ENCODE assay signal across 10 cellular contexts in genomic region chr2:84846041-84846663, GRCh38. TPM values are rescaled to one million over a fixed set of nuclear protein-coding genes. Genes with fewer than 3 reads are reported as not detected.
DNase-seq lines count a peak whose midpoint lies in the region; ATAC-seq lines count a peak whose summit lies in the region.
"Had no signal": no experiment of that assay in that cellular context is flagged by ENCODE, and none has a peak within 500 bp of the region (broad histone marks: within the 10 kb centered on the region; RNA-seq: fewer than 3 reads in every experiment).

No MANE protein-coding gene starts in this region.

- H3K27ac ChIP-seq in skin epidermis, result peak overlapping the region in 19 of 21 experiments; percentile 25 to 97 (median 75)
- H3K27ac ChIP-seq in mesendoderm (ENCODE audit: low read depth, low read length), result no peak overlapping the region
- H3K27ac ChIP-seq: foreskin keratinocyte, prostate gland had no signal

- peaks cover 2% of the 10 kb centered on the region for H3K9me3 Mint-ChIP-seq in activated CD4-positive, alpha-beta T cell treated with anti-CD3 and anti-CD28 coated beads for 36 hours (ENCODE audit: low read depth)
- no peaks in the 10 kb centered on the region for H3K9me3 Mint-ChIP-seq in T-helper 2 cell treated with Interferon-gamma antibody and Interleukin-4, amounts not matched to agents 5 μg/mL and 100 μg/mL, for 36 hours
- H3K9me3 Mint-ChIP-seq in dendritic cell treated with granulocyte-macrophage colony-stimulating factor and Interleukin-4, amounts not matched to agents 40 ng/mL and 50 ng/mL, for 4 days, result no peaks in the 10 kb centered on the region

- H3K36me3 ChIP-seq in mesendoderm (ENCODE audit: control insufficient read depth, insufficient read depth, low read length), result no peaks in the 10 kb centered on the region
- H3K36me3 ChIP-seq: prostate gland had no signal

- no peaks in the 10 kb centered on the region for H3K27me3 ChIP-seq in mesendoderm (ENCODE audit: insufficient read depth, low read length, poor library complexity)
- H3K27me3 ChIP-seq: foreskin keratinocyte had no signal

- H3K23ac ChIP-seq in mesendoderm (ENCODE audit: low read length), result no peak overlapping the region

- no peaks in the 10 kb centered on the region for H3K27me3 Mint-ChIP-seq in activated CD4-positive, alpha-beta T cell treated with anti-CD3 and anti-CD28 coated beads for 36 hours
- H3K27me3 Mint-ChIP-seq in T-helper 2 cell treated with Interferon-gamma antibody and Interleukin-4, amounts not matched to agents 5 μg/mL and 100 μg/mL, for 36 hours (ENCODE audit: low read depth), result no peaks in the 10 kb centered on the region
- no peaks in the 10 kb centered on the region for H3K27me3 Mint-ChIP-seq in dendritic cell treated with granulocyte-macrophage colony-stimulating factor and Interleukin-4, amounts not matched to agents 40 ng/mL and 50 ng/mL, for 4 days

- WGBS in mesendoderm (ENCODE audit: extremely low coverage, insufficient coverage, low lambda C conversion rate), result no CpG with 5 or more reads among the region's 5 CpGs

- H3K4ac ChIP-seq in mesendoderm (ENCODE audit: low read depth, low read length), result no peak overlapping the region

- peak overlapping the region; percentile 94 for H3K27ac Mint-ChIP-seq in activated CD4-positive, alpha-beta T cell treated with anti-CD3 and anti-CD28 coated beads for 36 hours
- peak overlapping the region; percentile 88 for H3K27ac Mint-ChIP-seq in T-helper 2 cell treated with Interferon-gamma antibody and Interleukin-4, amounts not matched to agents 5 μg/mL and 100 μg/mL, for 36 hours
- peak overlapping the region; percentile 56 for H3K27ac Mint-ChIP-seq in dendritic cell treated with granulocyte-macrophage colony-stimulating factor and Interleukin-4, amounts not matched to agents 40 ng/mL and 50 ng/mL, for 4 days

- no peak overlapping the region for H2BK5ac ChIP-seq in mesendoderm (ENCODE audit: low read length)

- H3K4me1 Mint-ChIP-seq in activated CD4-positive, alpha-beta T cell treated with anti-CD3 and anti-CD28 coated beads for 36 hours, result peaks cover 93% of the 10 kb centered on the region
- peaks cover 74% of the 10 kb centered on the region for H3K4me1 Mint-ChIP-seq in T-helper 2 cell treated with Interferon-gamma antibody and Interleukin-4, amounts not matched to agents 5 μg/mL and 100 μg/mL, for 36 hours (ENCODE audit: low read depth)
- peaks cover 31% of the 10 kb centered on the region for H3K4me1 Mint-ChIP-seq in dendritic cell treated with granulocyte-macrophage colony-stimulating factor and Interleukin-4, amounts not matched to agents 40 ng/mL and 50 ng/mL, for 4 days (ENCODE audit: low read depth)

- H3K4me3 Mint-ChIP-seq in activated CD4-positive, alpha-beta T cell treated with anti-CD3 and anti-CD28 coated beads for 36 hours, result peak overlapping the region; percentile 12
- H3K4me3 Mint-ChIP-seq in T-helper 2 cell treated with Interferon-gamma antibody and Interleukin-4, amounts not matched to agents 5 μg/mL and 100 μg/mL, for 36 hours, result peak overlapping the region; percentile 61
- H3K4me3 Mint-ChIP-seq in dendritic cell treated with granulocyte-macrophage colony-stimulating factor and Interleukin-4, amounts not matched to agents 40 ng/mL and 50 ng/mL, for 4 days, result no peak overlapping the region

- CTCF ChIA-PET in activated CD4-positive, alpha-beta T cell treated with anti-CD3 and anti-CD28 coated beads for 36 hours (lab: Charles Lee), result interaction anchor here (0.7 to 1.7 kb wide), 10 partner anchors 8 to 937 kb away, joined by 3 to 7 read pairs (median 3); no protein-coding TSS in a partner anchor

- no peak overlapping the region for H3K4me2 ChIP-seq in mesendoderm (ENCODE audit: low read length)

- POLR2A ChIA-PET in activated CD4-positive, alpha-beta T cell treated with anti-CD3 and anti-CD28 coated beads for 36 hours (lab: Charles Lee), result interaction anchor here (0.6 to 1.7 kb wide), 4 partner anchors 11 to 92 kb away, joined by 4 to 8 read pairs (median 4); no protein-coding TSS in a partner anchor

- H2AK5ac ChIP-seq in mesendoderm (ENCODE audit: low read length), result no peak overlapping the region

- H2BK120ac ChIP-seq in mesendoderm (ENCODE audit: low read depth, low read length), result no peak overlapping the region

- DNase-seq in activated CD4-positive, alpha-beta T cell treated with anti-CD3 and anti-CD28 coated beads for 36 hours, result peak; percentile 47
- DNase-seq in activated CD4-positive, alpha-beta T cell treated with anti-CD3 and anti-CD28 coated beads for 48 hours, result no peak
- DNase-seq in T-helper 2 cell treated with Interferon-gamma antibody and Interleukin-4, amounts not matched to agents 5 μg/mL and 100 μg/mL, for 36 hours (ENCODE audit: low spot score), result peak; percentile 23
- no peak for DNase-seq in mesendoderm
- DNase-seq in UCSD-AML1 (lab: John Stamatoyannopoulos, UW; ENCODE audit: unreplicated experiment), result no peak
- DNase-seq: foreskin keratinocyte had no signal

- no peak overlapping the region for H2BK15ac ChIP-seq in mesendoderm (replicated peaks; ENCODE audit: low read depth)

- peaks cover 21% of the 10 kb centered on the region for H3K36me3 Mint-ChIP-seq in activated CD4-positive, alpha-beta T cell treated with anti-CD3 and anti-CD28 coated beads for 36 hours (ENCODE audit: low read depth)
- peaks cover 50% of the 10 kb centered on the region for H3K36me3 Mint-ChIP-seq in T-helper 2 cell treated with Interferon-gamma antibody and Interleukin-4, amounts not matched to agents 5 μg/mL and 100 μg/mL, for 36 hours (ENCODE audit: low read depth)
- no peaks in the 10 kb centered on the region for H3K36me3 Mint-ChIP-seq in dendritic cell treated with granulocyte-macrophage colony-stimulating factor and Interleukin-4, amounts not matched to agents 40 ng/mL and 50 ng/mL, for 4 days (ENCODE audit: low read depth)

- intact Hi-C loops in activated CD4-positive, alpha-beta T cell treated with anti-CD3 and anti-CD28 coated beads for 36 hours (cut with DNase I, micrococcal nuclease), result loop anchor here (2.0 to 5.0 kb wide), 3 partner anchors 35 to 64 kb away; partner anchors contain the start of gene TRABD2A (in 2 of the 2)
- intact Hi-C loops in dendritic cell treated with granulocyte-macrophage colony-stimulating factor and Interleukin-4, amounts not matched to agents 40 ng/mL and 50 ng/mL, for 4 days (cut with micrococcal nuclease), result loop anchor here (10.0 kb wide), 1 partner anchor 61 kb away; no protein-coding TSS in a partner anchor

- H4K8ac ChIP-seq in mesendoderm (ENCODE audit: low read depth, low read length), result no peak overlapping the region

- no peaks in the 10 kb centered on the region for H3K79me2 ChIP-seq in mesendoderm (ENCODE audit: control insufficient read depth, insufficient read depth, low read length)

- ATAC-seq in activated CD4-positive, alpha-beta T cell treated with anti-CD3 and anti-CD28 coated beads for 36 hours, result peak; percentile 52
- no peak for ATAC-seq in GM18517 (IDR thresholded peaks at IDR 0.05; ENCODE audit: unreplicated experiment)

- no peak overlapping the region for H3K18ac ChIP-seq in mesendoderm (ENCODE audit: low read length)

- no peaks in the 10 kb centered on the region for H3K79me1 ChIP-seq in mesendoderm (ENCODE audit: low read length)

- H3K4me3 ChIP-seq in skin epidermis, result no peak overlapping the region
- H3K4me3 ChIP-seq in mesendoderm (ENCODE audit: low read length), result no peak overlapping the region
- H3K4me3 ChIP-seq: prostate gland had no signal

- H4K5ac ChIP-seq in mesendoderm (ENCODE audit: low read length), result no peak overlapping the region

- H3K4me1 ChIP-seq in mesendoderm (ENCODE audit: control insufficient read depth, low read depth, low read length), result no peaks in the 10 kb centered on the region
- H3K4me1 ChIP-seq: foreskin keratinocyte, prostate gland had no signal

- H3K9ac ChIP-seq in mesendoderm (ENCODE audit: low read length), result no peak overlapping the region

- no peak overlapping the region for H3K56ac ChIP-seq in mesendoderm (ENCODE audit: low read length)

RNA-seq across cellular contexts. Expression of gene TRABD2A, which starts 34.7 kb away (rescaled TPM):
- total RNA-seq in activated CD4-positive, alpha-beta T cell treated with anti-CD3 and anti-CD28 coated beads for 36 hours, result 10 to 100 TPM; 37.2 to 42.2 TPM
- polyA plus RNA-seq in mesendoderm (2013, experiment 1 of 2), result 13.4 TPM
- 14.1 TPM for polyA plus RNA-seq in mesendoderm (2013, experiment 2 of 2)

RNA-seq across cellular contexts. Expression of gene TMSB10, which starts 59.3 kb away (rescaled TPM):
- total RNA-seq in activated CD4-positive, alpha-beta T cell treated with anti-CD3 and anti-CD28 coated beads for 36 hours, result 1,000 to 10,000 TPM; 2,345 to 2,742 TPM
- polyA plus RNA-seq in mesendoderm (2013, experiment 1 of 2), result 1,538 TPM
- 1,586 TPM for polyA plus RNA-seq in mesendoderm (2013, experiment 2 of 2)

Comparison
In these comparisons a context has a peak if more than half of its experiments do, and no peak if none do; other contexts are left out.
1. DNase-seq: peak in activated CD4-positive, alpha-beta T cell treated with anti-CD3 and anti-CD28 coated beads for 36 hours (single experiment) and T-helper 2 cell treated with Interferon-gamma antibody and Interleukin-4, amounts not matched to agents 5 μg/mL and 100 μg/mL, for 36 hours (single experiment); none in activated CD4-positive, alpha-beta T cell treated with anti-CD3 and anti-CD28 coated beads for 48 hours (single experiment), mesendoderm (single experiment) and UCSD-AML1 (single experiment).
2. Peak in every context shown above with its lines, with median percentiles within 50 percentile points of each other: H3K27ac Mint-ChIP-seq.